ENCODE assay signal across 8 cellular contexts in the genomic region with DNA sequence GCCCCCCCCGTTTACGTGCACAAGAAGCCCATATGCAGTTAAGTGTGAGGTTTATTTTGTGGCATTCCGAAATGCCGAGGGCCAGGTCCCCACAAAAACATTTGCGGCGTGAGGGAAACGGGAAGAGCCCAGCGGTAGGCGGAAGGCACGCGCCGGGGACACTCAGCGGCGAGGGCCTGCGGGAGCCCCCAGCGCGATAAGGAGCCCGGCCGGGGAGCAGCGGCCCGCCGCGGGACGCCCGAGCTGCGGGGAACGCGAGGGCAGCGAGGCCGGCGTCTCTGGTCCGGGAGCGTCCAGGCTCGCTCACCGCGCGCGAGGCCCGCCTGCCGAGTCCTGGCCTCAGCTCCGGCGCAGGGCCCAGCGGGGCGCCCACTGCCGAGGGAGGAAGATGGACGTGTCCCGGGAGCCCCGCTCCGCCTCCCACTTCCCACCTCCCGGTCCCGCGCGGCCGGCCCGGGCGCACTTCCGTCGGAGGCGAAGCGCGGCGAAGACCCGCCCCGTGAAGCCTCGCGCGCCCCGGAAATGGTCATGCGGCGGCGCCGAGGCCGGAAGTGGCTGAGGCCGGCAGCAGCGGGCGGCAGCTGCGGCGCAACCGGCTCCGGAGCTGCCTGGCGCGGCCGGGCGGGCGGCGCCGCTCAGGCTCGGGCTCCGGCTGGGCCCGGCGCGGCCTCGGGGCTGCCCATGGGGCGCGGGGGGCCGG. TPM values are rescaled to one million over a fixed set of nuclear protein-coding genes. Genes with fewer than 3 reads are reported as not detected.
DNase-seq lines count a peak whose midpoint lies in the region; ATAC-seq and TF ChIP-seq lines count a peak whose summit lies in the region.

A gene with protein sequence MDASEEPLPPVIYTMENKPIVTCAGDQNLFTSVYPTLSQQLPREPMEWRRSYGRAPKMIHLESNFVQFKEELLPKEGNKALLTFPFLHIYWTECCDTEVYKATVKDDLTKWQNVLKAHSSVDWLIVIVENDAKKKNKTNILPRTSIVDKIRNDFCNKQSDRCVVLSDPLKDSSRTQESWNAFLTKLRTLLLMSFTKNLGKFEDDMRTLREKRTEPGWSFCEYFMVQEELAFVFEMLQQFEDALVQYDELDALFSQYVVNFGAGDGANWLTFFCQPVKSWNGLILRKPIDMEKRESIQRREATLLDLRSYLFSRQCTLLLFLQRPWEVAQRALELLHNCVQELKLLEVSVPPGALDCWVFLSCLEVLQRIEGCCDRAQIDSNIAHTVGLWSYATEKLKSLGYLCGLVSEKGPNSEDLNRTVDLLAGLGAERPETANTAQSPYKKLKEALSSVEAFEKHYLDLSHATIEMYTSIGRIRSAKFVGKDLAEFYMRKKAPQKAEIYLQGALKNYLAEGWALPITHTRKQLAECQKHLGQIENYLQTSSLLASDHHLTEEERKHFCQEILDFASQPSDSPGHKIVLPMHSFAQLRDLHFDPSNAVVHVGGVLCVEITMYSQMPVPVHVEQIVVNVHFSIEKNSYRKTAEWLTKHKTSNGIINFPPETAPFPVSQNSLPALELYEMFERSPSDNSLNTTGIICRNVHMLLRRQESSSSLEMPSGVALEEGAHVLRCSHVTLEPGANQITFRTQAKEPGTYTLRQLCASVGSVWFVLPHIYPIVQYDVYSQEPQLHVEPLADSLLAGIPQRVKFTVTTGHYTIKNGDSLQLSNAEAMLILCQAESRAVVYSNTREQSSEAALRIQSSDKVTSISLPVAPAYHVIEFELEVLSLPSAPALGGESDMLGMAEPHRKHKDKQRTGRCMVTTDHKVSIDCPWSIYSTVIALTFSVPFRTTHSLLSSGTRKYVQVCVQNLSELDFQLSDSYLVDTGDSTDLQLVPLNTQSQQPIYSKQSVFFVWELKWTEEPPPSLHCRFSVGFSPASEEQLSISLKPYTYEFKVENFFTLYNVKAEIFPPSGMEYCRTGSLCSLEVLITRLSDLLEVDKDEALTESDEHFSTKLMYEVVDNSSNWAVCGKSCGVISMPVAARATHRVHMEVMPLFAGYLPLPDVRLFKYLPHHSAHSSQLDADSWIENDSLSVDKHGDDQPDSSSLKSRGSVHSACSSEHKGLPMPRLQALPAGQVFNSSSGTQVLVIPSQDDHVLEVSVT (plus strand): TSS at position 536 of the 700 bp plus-strand sequence. CDS start 185 bp downstream, outside the sequence.

- H3K4me1 ChIP-seq in BLaER1 (peaks cover 38% of the 10 kb centered on the region), ectodermal cell (ENCODE audit: control insufficient read depth, insufficient read depth, low read length) (peaks cover 16% of the 10 kb centered on the region), lung (ENCODE audit: control insufficient read depth in 2 of 2, insufficient read depth in 2 of 2, low read length in 2 of 2) (peaks cover 0 to 6% of the 10 kb centered on the region in 2 donors)

- peaks cover 23% of the 10 kb centered on the region for H3K36me3 Mint-ChIP-seq in activated CD8-positive, alpha-beta T cell treated with anti-CD3 and anti-CD28 coated beads, Interleukin-2, amount 10 ng/mL, durations not matched to agents 7 days and 5 days (ENCODE audit: low read depth)

- no peaks in the 10 kb centered on the region for H3K27me3 Mint-ChIP-seq in activated CD8-positive, alpha-beta T cell treated with anti-CD3 and anti-CD28 coated beads, Interleukin-2, amount 10 ng/mL, durations not matched to agents 7 days and 5 days (ENCODE audit: low read depth)

- peaks cover 45% of the 10 kb centered on the region for H3K4me1 Mint-ChIP-seq in activated CD8-positive, alpha-beta T cell treated with anti-CD3 and anti-CD28 coated beads, Interleukin-2, amount 10 ng/mL, durations not matched to agents 7 days and 5 days (ENCODE audit: low read depth)

- peaks cover 47% of the 10 kb centered on the region for H4K20me1 ChIP-seq in BLaER1

- H3K4me2 ChIP-seq in BLaER1, result peak within 1 kb of the TSS; percentile 73

- H3K27ac ChIP-seq in BLaER1, result peak within 1 kb of the TSS; percentile 96
- H3K27ac ChIP-seq in ectodermal cell (ENCODE audit: insufficient read depth, low read depth, low read length, poor library complexity, severe bottlenecking), result peak within 1 kb of the TSS; percentile 91
- peak within 1 kb of the TSS; percentile 98 to 99 for H3K27ac ChIP-seq in lung (ENCODE audit: low read depth in 1 of 2, low read length in 1 of 2)

- DNase-seq in GM19238 (ENCODE audit: insufficient read length, low spot score), result peak; percentile 87
- DNase-seq in NCI-H82 treated with DMSO at 0.1 percent for 48 hours (lab: John Stamatoyannopoulos, UW; ENCODE audit: unreplicated experiment), result peak; percentile 38
- peak; percentile 85 for DNase-seq in activated CD8-positive, alpha-beta T cell treated with anti-CD3 and anti-CD28 coated beads, Interleukin-2, amount 10 ng/mL, durations not matched to agents 7 days and 5 days
- peak; percentile 78 for DNase-seq in lung (ENCODE audit: low spot score)
- peak; percentile 29 to 66 (median 51) for DNase-seq in stimulated activated CD4-positive, alpha-beta T cell treated with anti-CD3 and anti-CD28 coated beads, TNF-alpha, amount 100 ng/mL, for 1 hour (ENCODE audit: low read depth in 3 of 3, low spot score in 1 of 3)

- POLR2A ChIA-PET in activated CD8-positive, alpha-beta T cell treated with anti-CD3 and anti-CD28 coated beads, Interleukin-2, amount 10 ng/mL, durations not matched to agents 7 days and 5 days (lab: Charles Lee), result interaction anchor here (1.1 to 3.9 kb wide), 2 partner anchors 72 to 91 kb away, joined by 3 to 37 read pairs; no protein-coding TSS in a partner anchor

- ATAC-seq in HG03442 (IDR thresholded peaks at IDR 0.05; ENCODE audit: unreplicated experiment), result peak; percentile 52
- ATAC-seq in activated CD8-positive, alpha-beta T cell treated with anti-CD3 and anti-CD28 coated beads, Interleukin-2, amount 10 ng/mL, durations not matched to agents 7 days and 5 days, result peak; percentile 67
- ATAC-seq in lung (ENCODE audit: insufficient read depth, low FRiP score), result peak; percentile 87

- TF ChIP-seq CTCF in lung (IDR thresholded peaks at IDR 0.05; ENCODE audit: control extremely low read depth, extremely low read depth), result no peak

- H3K4me3 ChIP-seq in BLaER1, result peak within 1 kb of the TSS; percentile 93
- H3K4me3 ChIP-seq in ectodermal cell (ENCODE audit: insufficient read depth, low read depth, low read length), result peak within 1 kb of the TSS; percentile 75
- peak within 1 kb of the TSS; percentile 90 for H3K4me3 ChIP-seq in lung

- H3K27ac Mint-ChIP-seq in activated CD8-positive, alpha-beta T cell treated with anti-CD3 and anti-CD28 coated beads, Interleukin-2, amount 10 ng/mL, durations not matched to agents 7 days and 5 days, result peak within 1 kb of the TSS; percentile 93

- H3K4me3 Mint-ChIP-seq in activated CD8-positive, alpha-beta T cell treated with anti-CD3 and anti-CD28 coated beads, Interleukin-2, amount 10 ng/mL, durations not matched to agents 7 days and 5 days, result peak within 1 kb of the TSS; percentile 90

- H3K36me3 ChIP-seq in BLaER1 (no peaks in the 10 kb centered on the region), ectodermal cell (ENCODE audit: control insufficient read depth, insufficient read depth, low read length) (no peaks in the 10 kb centered on the region), lung (ENCODE audit: control insufficient read depth in 2 of 2, insufficient read depth in 2 of 2, low read length in 2 of 2) (no peaks in the 10 kb centered on the region)

- no peaks in the 10 kb centered on the region for H3K9me3 Mint-ChIP-seq in activated CD8-positive, alpha-beta T cell treated with anti-CD3 and anti-CD28 coated beads, Interleukin-2, amount 10 ng/mL, durations not matched to agents 7 days and 5 days (ENCODE audit: insufficient read depth)

- no peaks in the 10 kb centered on the region for H3K9me3 ChIP-seq in BLaER1
- no peaks in the 10 kb centered on the region for H3K9me3 ChIP-seq in ectodermal cell (ENCODE audit: control insufficient read depth, low read length)
- no peaks in the 10 kb centered on the region for H3K9me3 ChIP-seq in lung (ENCODE audit: control insufficient read depth in 2 of 2, insufficient read depth in 1 of 2, low read length in 1 of 2)

- no peaks in the 10 kb centered on the region for H3K27me3 ChIP-seq in BLaER1
- H3K27me3 ChIP-seq in ectodermal cell (ENCODE audit: control insufficient read depth, insufficient read depth, low read length, poor library complexity, severe bottlenecking), result no peaks in the 10 kb centered on the region
- H3K27me3 ChIP-seq in lung (ENCODE audit: control insufficient read depth, insufficient read depth), result no peaks in the 10 kb centered on the region

- peak within 1 kb of the TSS; percentile 93 for H3K9ac ChIP-seq in BLaER1

- CTCF ChIA-PET in activated CD8-positive, alpha-beta T cell treated with anti-CD3 and anti-CD28 coated beads, Interleukin-2, amount 10 ng/mL, durations not matched to agents 7 days and 5 days (lab: Charles Lee), result interaction anchor here (1.6 kb wide), 1 partner anchor 77 kb away, joined by 6 read pairs; no protein-coding TSS in a partner anchor

- 0% methylated on average over 96 of the region's 96 CpGs for WGBS in ectodermal cell, 2 experiments
- 0 to 1% methylated on average over 54 to 96 of the region's 96 CpGs for WGBS in lung, 2 donors

RNA-seq across cellular contexts. Expression of the gene that starts here (rescaled TPM):
- total RNA-seq in activated CD8-positive, alpha-beta T cell treated with anti-CD3 and anti-CD28 coated beads, Interleukin-2, amount 10 ng/mL, durations not matched to agents 7 days and 5 days, result 10 to 100 TPM; 72.2 to 82.7 TPM
- polyA plus RNA-seq in ectodermal cell (2013, experiment 1 of 4), result 25.9 TPM
- 33.9 TPM for polyA plus RNA-seq in ectodermal cell (2013, experiment 2 of 4)
- 20.4 TPM for polyA plus RNA-seq in ectodermal cell (2013, experiment 3 of 4)
- 23.1 TPM for polyA plus RNA-seq in ectodermal cell (2013, experiment 4 of 4)
- 10 to 100 TPM; 43.0 to 43.5 TPM for total RNA-seq in lung
- polyA plus RNA-seq in lung, result 10 to 100 TPM in 1 of 2 donors, 1 to 10 TPM in 1; 7.7 to 16.5 TPM

Comparison
In these comparisons a context has a peak if more than half of its experiments do, and no peak if none do; other contexts are left out.
1. Peak in every context shown above with its lines: DNase-seq, ATAC-seq, H3K4me3 ChIP-seq and H3K27ac ChIP-seq.